Comparison of ENCODE assay signal across 8 cellular contexts in genomic region chr18:10787293-10787901, GRCh38.
DNase-seq lines count a peak whose midpoint lies in the region; ATAC-seq and TF ChIP-seq lines count a peak whose summit lies in the region.

No MANE protein-coding gene starts in this region.

- ATAC-seq in HG02642 (IDR thresholded peaks at IDR 0.05; ENCODE audit: poor library complexity, unreplicated experiment) (peak; percentile 98), left cardiac atrium (peak in 1 of 2 donors; percentile 59)
- ATAC-seq in activated naive CD8-positive, alpha-beta T cell treated with anti-CD3 and anti-CD28 coated beads, Interleukin-2, amount 10 ng/mL, durations not matched to agents 7 days and 5 days (ENCODE audit: low read depth): peak; percentile 94

- POLR2A ChIA-PET in activated naive CD8-positive, alpha-beta T cell treated with anti-CD3 and anti-CD28 coated beads, Interleukin-2, amount 10 ng/mL, durations not matched to agents 7 days and 5 days (lab: Charles Lee): no interaction called here

- intact Hi-C loops in left cardiac atrium (cut with DNase I): loop anchor here in 1 of 2 donors (5.0 kb wide), 1 partner anchor 255 kb away; no protein-coding TSS in a partner anchor

- peaks cover 39% of the 10 kb centered on the region for H3K27me3 Mint-ChIP-seq in activated naive CD8-positive, alpha-beta T cell treated with anti-CD3 and anti-CD28 coated beads, Interleukin-2, amount 10 ng/mL, durations not matched to agents 7 days and 5 days

- in situ Hi-C loops in GM13977 (cut with MboI; ENCODE audit: low pct_unique_long_range_greater_than_20kb, low sequenced_read_pairs, unreplicated experiment): loop anchor here (25.0 kb wide), 1 partner anchor 100 kb away; no protein-coding TSS in a partner anchor

- no peaks in the 10 kb centered on the region for H3K9me3 Mint-ChIP-seq in activated naive CD8-positive, alpha-beta T cell treated with anti-CD3 and anti-CD28 coated beads, Interleukin-2, amount 10 ng/mL, durations not matched to agents 7 days and 5 days

- no peaks in the 10 kb centered on the region for H3K36me3 Mint-ChIP-seq in activated naive CD8-positive, alpha-beta T cell treated with anti-CD3 and anti-CD28 coated beads, Interleukin-2, amount 10 ng/mL, durations not matched to agents 7 days and 5 days

- peak; percentile 85 for TF ChIP-seq CTCF in GM13977 (IDR thresholded peaks at IDR 0.05; ENCODE audit: extremely low read depth, insufficient read depth, missing control alignments)

- H3K27ac Mint-ChIP-seq in activated naive CD8-positive, alpha-beta T cell treated with anti-CD3 and anti-CD28 coated beads, Interleukin-2, amount 10 ng/mL, durations not matched to agents 7 days and 5 days: no peak overlapping the region

- peaks cover 6% of the 10 kb centered on the region for H3K4me1 Mint-ChIP-seq in activated naive CD8-positive, alpha-beta T cell treated with anti-CD3 and anti-CD28 coated beads, Interleukin-2, amount 10 ng/mL, durations not matched to agents 7 days and 5 days

- peak; percentile 73 for DNase-seq in GM13977 (ENCODE audit: low spot score)
- DNase-seq in NCI-H1048 (lab: John Stamatoyannopoulos, UW): peak; percentile 50
- DNase-seq in SKM-1 treated with dmso at 0.1 percent for 144 hours (lab: John Stamatoyannopoulos, UW; ENCODE audit: unreplicated experiment): peak; percentile 93
- DNase-seq in activated naive CD8-positive, alpha-beta T cell treated with anti-CD3 and anti-CD28 coated beads, Interleukin-2, amount 10 ng/mL, durations not matched to agents 7 days and 5 days: peak; percentile 80
- DNase-seq in left cardiac atrium: peak; percentile 83
- DNase-seq in skeletal muscle cell (ENCODE audit: low read depth): peak; percentile 11
- no peak for DNase-seq in cortex of kidney (lab: John Stamatoyannopoulos, UW)

- H3K4me3 ChIP-seq in skeletal muscle cell (ENCODE audit: low read depth, low read length): no peak overlapping the region

- no peak overlapping the region for H3K4me3 Mint-ChIP-seq in activated naive CD8-positive, alpha-beta T cell treated with anti-CD3 and anti-CD28 coated beads, Interleukin-2, amount 10 ng/mL, durations not matched to agents 7 days and 5 days
